ENCODE assay signal across 24 cellular contexts in the genomic region with DNA sequence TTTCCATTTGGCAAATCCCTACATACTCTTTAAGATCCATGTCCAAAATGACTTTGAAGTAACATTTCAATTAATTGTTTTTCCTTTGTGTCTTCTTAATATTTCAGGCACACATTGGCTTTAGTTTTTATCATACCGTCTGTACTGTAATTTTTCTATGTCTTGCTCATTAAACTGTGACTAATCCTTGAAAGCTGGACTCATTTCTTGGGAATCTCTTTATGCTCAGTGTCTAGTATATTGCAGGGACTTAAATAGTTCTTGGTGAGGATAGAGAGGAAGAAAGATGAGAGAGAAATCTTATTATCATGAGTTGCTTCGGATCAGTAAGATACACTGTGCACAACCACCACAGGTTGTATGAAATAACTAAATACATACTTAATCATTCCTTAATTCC.
A peak's percentile ranks its signal among the peaks of the same experiment; 100 is the strongest.
DNase-seq lines count a peak whose midpoint lies in the region; ATAC-seq, FAIRE-seq and TF ChIP-seq lines count a peak whose summit lies in the region.
"Had no signal": no experiment of that assay in that cellular context is flagged by ENCODE, and none has a peak within 500 bp of the region (broad histone marks: within the 10 kb centered on the region; RNA-seq: fewer than 3 reads in every experiment).

No MANE protein-coding gene starts in this region.

- ATAC-seq in HG02981 (IDR thresholded peaks at IDR 0.05; ENCODE audit: unreplicated experiment) = no peak

- no peak for FAIRE-seq in bronchial epithelial cell (lab: Jason Lieb, UNC)
- FAIRE-seq: G401.6 had no signal

- DNase-seq in GM03348 (ENCODE audit: low spot score) (peak; percentile 29), RKO (ENCODE audit: low spot score) (peak; percentile 14), bronchial epithelial cell (ENCODE audit: low read depth) (peak; percentile 9), kidney glomerular epithelial cell (lab: John Stamatoyannopoulos, UW) (peak; percentile 20), colonic mucosa (no peak), mesenteric fat pad (ENCODE audit: low spot score) (no peak), NCI-H2107 (lab: John Stamatoyannopoulos, UW) (no peak)
- DNase-seq: 8988T; Caco-2; CD4-positive, alpha-beta T cell; Karpas-422; MG63; NCI-H1092; NCI-H146; NCI-H2029 treated with DMSO at 0.1 percent for 48 hours; NCI-H2171 treated with DMSO at 0.1 percent for 48 hours; NCI-H446; NCI-H69; NK-92 treated with Interleukin-12 subunit alpha and Interleukin-12 subunit beta, amount 100 ng/mL, for 24 hours; OCI-M1 had no signal

- H3K27me3 ChIP-seq in bronchial epithelial cell (ENCODE audit: control insufficient read depth, insufficient read depth, low read length) = no peaks in the 10 kb centered on the region
- H3K27me3 ChIP-seq in colonic mucosa = no peaks in the 10 kb centered on the region
- H3K27me3 ChIP-seq: MG63 had no signal

- no peaks in the 10 kb centered on the region for H3K4me1 ChIP-seq in colonic mucosa
- H3K4me1 ChIP-seq: Caco-2 had no signal

- H3K9ac ChIP-seq in colonic mucosa (ENCODE audit: low read depth in 2 of 2, low read length in 2 of 2) = no peak overlapping the region

- intact Hi-C loops in colonic mucosa (cut with DNase I) = no loop called here

- TF ChIP-seq CTCF in bronchial epithelial cell (IDR thresholded peaks at IDR 0.05; ENCODE audit: insufficient read depth, low read length, severe bottlenecking) (no peak), colonic mucosa (IDR thresholded peaks at IDR 0.05) (no peak)

- no peak overlapping the region for H3K27ac ChIP-seq in colonic mucosa
- H3K27ac ChIP-seq: HL-60, RWPE1 had no signal

- H3K36me3 ChIP-seq in bronchial epithelial cell (ENCODE audit: control insufficient read depth, insufficient read depth, low read length) (no peaks in the 10 kb centered on the region), colonic mucosa (no peaks in the 10 kb centered on the region)
- H3K36me3 ChIP-seq: MG63 had no signal

- H3K4me3 ChIP-seq in bronchial epithelial cell (ENCODE audit: low read depth, low read length) (no peak overlapping the region), colonic mucosa (no peak overlapping the region)
- H3K4me3 ChIP-seq: MG63 had no signal

- no peaks in the 10 kb centered on the region for H3K9me3 ChIP-seq in colonic mucosa
- H3K9me3 ChIP-seq: Caco-2, MG63 had no signal

Comparison
In these comparisons a context has a peak if more than half of its experiments do, and no peak if none do; other contexts are left out.
1. DNase-seq: peak in GM03348 (single experiment), RKO (single experiment), bronchial epithelial cell (single experiment) and kidney glomerular epithelial cell (single experiment); none in colonic mucosa (single experiment), mesenteric fat pad (single experiment) and NCI-H2107 (single experiment).